1 cellular context compared by ENCODE assay signal in the genomic region with DNA sequence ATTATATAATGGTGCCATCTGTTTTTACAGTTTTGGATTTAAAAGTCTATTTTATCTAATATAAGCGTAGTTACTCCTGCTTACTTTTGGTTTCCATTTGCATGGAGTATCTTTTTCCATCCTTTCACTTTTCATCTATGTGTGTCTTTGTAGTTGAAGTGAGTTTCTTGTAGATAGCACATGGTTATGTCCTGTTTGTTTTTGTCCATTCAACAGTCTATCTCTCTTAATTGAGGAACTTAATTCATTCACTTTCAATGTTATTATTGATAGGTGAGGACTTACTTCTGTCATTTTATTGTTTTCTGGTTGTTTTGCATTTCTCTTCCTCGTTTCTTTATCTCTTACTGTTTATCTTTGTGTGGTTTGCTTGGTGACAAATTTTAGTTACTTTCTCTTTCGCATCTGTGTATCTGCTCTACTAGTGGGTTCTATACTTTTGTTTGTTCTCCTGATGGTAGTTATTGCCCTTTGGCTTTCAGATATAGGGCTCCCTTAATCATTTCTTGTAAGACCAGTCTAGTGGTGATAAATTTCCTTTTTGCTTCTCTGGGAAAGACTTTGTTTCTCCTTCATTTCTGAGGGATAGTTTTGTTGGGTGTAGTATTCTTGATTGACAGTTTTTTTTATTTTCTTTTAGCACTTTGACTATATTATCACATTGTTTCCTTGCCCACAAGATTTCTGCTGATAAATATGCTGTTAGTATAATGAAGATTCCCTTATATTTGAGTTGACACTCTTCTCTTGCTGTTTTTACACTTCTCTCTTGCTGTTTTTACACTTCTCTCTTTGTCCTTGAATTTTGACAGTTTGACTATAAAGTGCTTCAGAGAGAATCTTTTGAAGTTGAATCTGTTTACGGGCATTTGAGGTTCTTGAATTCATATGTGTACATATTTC.
TF ChIP-seq lines count a peak whose summit lies in the region.

No MANE protein-coding gene starts in this region.

TF ChIP-seq in GM12878, 131 proteins besides CTCF, POLR2A, EP300 and RAD21:
- no peak for TF ChIP-seq CREM (IDR thresholded peaks at IDR 0.05; ENCODE audit: low read depth)
- TF ChIP-seq, protein P1, sequence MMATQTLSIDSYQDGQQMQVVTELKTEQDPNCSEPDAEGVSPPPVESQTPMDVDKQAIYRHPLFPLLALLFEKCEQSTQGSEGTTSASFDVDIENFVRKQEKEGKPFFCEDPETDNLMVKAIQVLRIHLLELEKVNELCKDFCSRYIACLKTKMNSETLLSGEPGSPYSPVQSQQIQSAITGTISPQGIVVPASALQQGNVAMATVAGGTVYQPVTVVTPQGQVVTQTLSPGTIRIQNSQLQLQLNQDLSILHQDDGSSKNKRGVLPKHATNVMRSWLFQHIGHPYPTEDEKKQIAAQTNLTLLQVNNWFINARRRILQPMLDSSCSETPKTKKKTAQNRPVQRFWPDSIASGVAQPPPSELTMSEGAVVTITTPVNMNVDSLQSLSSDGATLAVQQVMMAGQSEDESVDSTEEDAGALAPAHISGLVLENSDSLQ (IDR thresholded peaks at IDR 0.05), result peak; percentile 49; the same call in 1 of the 2 replicates
